Comparison of ENCODE assay signal across 8 cellular contexts in the genomic region with DNA sequence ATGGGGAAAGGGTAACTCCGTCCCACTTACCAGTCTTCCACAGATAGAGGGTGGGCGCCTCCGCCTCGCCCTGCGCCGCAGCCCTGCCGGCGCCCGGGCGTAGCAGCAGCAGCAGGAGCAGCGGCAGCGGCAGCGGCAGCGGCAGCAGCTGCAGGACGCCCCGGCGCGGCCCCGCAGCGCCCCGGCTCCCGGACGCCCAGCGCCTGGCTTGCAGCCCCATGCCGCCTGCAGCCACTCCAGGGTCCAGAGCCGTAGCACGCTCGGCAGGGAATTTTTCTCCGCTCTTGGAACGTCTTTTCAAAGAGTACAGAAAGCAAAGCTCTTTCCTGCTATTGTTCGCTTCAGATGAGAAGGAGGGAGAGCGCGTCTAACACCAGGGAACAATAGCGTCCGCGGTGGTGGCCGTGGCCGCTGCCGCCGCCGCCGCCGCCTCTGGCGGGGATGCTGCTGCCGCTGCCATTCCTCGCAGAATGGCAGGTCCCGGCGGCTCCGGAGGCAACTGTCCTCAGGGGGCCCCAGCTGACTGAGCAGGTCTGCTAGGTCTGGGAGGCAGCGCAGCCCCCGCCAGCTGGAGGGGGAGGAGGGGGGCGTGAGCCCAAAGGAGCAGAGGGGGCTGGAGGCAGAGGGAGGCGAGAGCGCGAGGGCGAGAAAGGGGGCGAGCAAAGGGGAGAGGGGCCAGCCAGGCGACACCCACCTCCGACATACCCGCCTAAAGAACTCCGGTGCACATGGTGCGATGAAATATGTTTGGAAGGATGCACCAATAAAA. TPM values are rescaled to one million over a fixed set of nuclear protein-coding genes. Genes with fewer than 3 reads are reported as not detected.
A peak's percentile ranks its signal among the peaks of the same experiment; 100 is the strongest.
DNase-seq lines count a peak whose midpoint lies in the region; ATAC-seq, FAIRE-seq and TF ChIP-seq lines count a peak whose summit lies in the region.

A gene with protein sequence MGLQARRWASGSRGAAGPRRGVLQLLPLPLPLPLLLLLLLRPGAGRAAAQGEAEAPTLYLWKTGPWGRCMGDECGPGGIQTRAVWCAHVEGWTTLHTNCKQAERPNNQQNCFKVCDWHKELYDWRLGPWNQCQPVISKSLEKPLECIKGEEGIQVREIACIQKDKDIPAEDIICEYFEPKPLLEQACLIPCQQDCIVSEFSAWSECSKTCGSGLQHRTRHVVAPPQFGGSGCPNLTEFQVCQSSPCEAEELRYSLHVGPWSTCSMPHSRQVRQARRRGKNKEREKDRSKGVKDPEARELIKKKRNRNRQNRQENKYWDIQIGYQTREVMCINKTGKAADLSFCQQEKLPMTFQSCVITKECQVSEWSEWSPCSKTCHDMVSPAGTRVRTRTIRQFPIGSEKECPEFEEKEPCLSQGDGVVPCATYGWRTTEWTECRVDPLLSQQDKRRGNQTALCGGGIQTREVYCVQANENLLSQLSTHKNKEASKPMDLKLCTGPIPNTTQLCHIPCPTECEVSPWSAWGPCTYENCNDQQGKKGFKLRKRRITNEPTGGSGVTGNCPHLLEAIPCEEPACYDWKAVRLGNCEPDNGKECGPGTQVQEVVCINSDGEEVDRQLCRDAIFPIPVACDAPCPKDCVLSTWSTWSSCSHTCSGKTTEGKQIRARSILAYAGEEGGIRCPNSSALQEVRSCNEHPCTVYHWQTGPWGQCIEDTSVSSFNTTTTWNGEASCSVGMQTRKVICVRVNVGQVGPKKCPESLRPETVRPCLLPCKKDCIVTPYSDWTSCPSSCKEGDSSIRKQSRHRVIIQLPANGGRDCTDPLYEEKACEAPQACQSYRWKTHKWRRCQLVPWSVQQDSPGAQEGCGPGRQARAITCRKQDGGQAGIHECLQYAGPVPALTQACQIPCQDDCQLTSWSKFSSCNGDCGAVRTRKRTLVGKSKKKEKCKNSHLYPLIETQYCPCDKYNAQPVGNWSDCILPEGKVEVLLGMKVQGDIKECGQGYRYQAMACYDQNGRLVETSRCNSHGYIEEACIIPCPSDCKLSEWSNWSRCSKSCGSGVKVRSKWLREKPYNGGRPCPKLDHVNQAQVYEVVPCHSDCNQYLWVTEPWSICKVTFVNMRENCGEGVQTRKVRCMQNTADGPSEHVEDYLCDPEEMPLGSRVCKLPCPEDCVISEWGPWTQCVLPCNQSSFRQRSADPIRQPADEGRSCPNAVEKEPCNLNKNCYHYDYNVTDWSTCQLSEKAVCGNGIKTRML (N-terminal part only) (minus strand): TSS at position 472 of the 769 bp plus-strand sequence. CDS start 252 bp downstream, at position 220.

- DNase-seq in A673 (ENCODE audit: low spot score) (peak; percentile 66), GM12892 (ENCODE audit: insufficient read length) (peak; percentile 23), HS-5 (ENCODE audit: low read depth) (peak; percentile 54), Peyer's patch (peak in 2 of 3 donors; percentile 47 to 75), left lung (peak; percentile 34 to 88), activated gamma-delta T cell treated with Interleukin-2 at 50 U/mL for 16 hours (no peak)

- ATAC-seq in left lung, result peak; percentile 95

- peak within 1 kb of the TSS; percentile 54 for H3K4me3 ChIP-seq in A673 (ENCODE audit: low read depth, low read length, poor library complexity, severe bottlenecking)
- H3K4me3 ChIP-seq in Peyer's patch, result peak within 1 kb of the TSS; percentile 12 to 66 (median 44)
- peak within 1 kb of the TSS; percentile 37 to 40 for H3K4me3 ChIP-seq in left lung

- no peaks in the 10 kb centered on the region for H3K9me3 Mint-ChIP-seq in dendritic cell treated with granulocyte-macrophage colony-stimulating factor and Interleukin-4, amounts not matched to agents 40 ng/mL and 50 ng/mL, for 4 days
- H3K9me3 Mint-ChIP-seq in stimulated activated naive CD8-positive, alpha-beta T cell treated with anti-CD3 and anti-CD28 coated beads, Interleukin-15, Interleukin-2, amounts not matched to agents 100 ng/mL and 50 ng/mL, for 24 hours, result no peaks in the 10 kb centered on the region

- no peak within 1 kb of the TSS for H3K27ac Mint-ChIP-seq in dendritic cell treated with granulocyte-macrophage colony-stimulating factor and Interleukin-4, amounts not matched to agents 40 ng/mL and 50 ng/mL, for 4 days
- H3K27ac Mint-ChIP-seq in stimulated activated naive CD8-positive, alpha-beta T cell treated with anti-CD3 and anti-CD28 coated beads, Interleukin-15, Interleukin-2, amounts not matched to agents 100 ng/mL and 50 ng/mL, for 24 hours, result no peak within 1 kb of the TSS

- no peak within 1 kb of the TSS for H3K27ac ChIP-seq in A673 (ENCODE audit: low read depth, low read length, poor library complexity, severe bottlenecking)
- peak within 1 kb of the TSS in 3 of 4 donors; percentile 40 to 48 (median 48) for H3K27ac ChIP-seq in Peyer's patch
- peak within 1 kb of the TSS in 1 of 2 donors; percentile 65 for H3K27ac ChIP-seq in left lung

- no peaks in the 10 kb centered on the region for H3K36me3 Mint-ChIP-seq in dendritic cell treated with granulocyte-macrophage colony-stimulating factor and Interleukin-4, amounts not matched to agents 40 ng/mL and 50 ng/mL, for 4 days (ENCODE audit: low read depth)
- H3K36me3 Mint-ChIP-seq in stimulated activated naive CD8-positive, alpha-beta T cell treated with anti-CD3 and anti-CD28 coated beads, Interleukin-15, Interleukin-2, amounts not matched to agents 100 ng/mL and 50 ng/mL, for 24 hours (ENCODE audit: low read depth), result no peaks in the 10 kb centered on the region

- H3K27me3 ChIP-seq in A673 (replicated peaks; ENCODE audit: insufficient read depth, low read depth, low read length, poor library complexity) (no peaks in the 10 kb centered on the region), Peyer's patch (no peaks in the 10 kb centered on the region), left lung (peaks cover 0 to 28% of the 10 kb centered on the region in 2 donors)

- POLR2A ChIA-PET in A673 (lab: Charles Lee; ENCODE audit: low non-redundant PET), result no interaction called here

- no TSS peak for BruUV-seq in A673 (replicated peaks; lab: Mats Ljungman, UMichigan)

- peak; percentile 48 for FAIRE-seq in GM12892 (lab: Jason Lieb, UNC)

- TF ChIP-seq POLR2A in GM12892 (IDR thresholded peaks at IDR 0.05; ENCODE audit: low read depth, low read length), result no peak
- no peak for TF ChIP-seq POLR2A in Peyer's patch (IDR thresholded peaks at IDR 0.05)

- H3K9me3 ChIP-seq in A673 (ENCODE audit: low read depth, low read length, poor library complexity, severe bottlenecking), result no peaks in the 10 kb centered on the region
- H3K9me3 ChIP-seq in Peyer's patch, result no peaks in the 10 kb centered on the region
- no peaks in the 10 kb centered on the region for H3K9me3 ChIP-seq in left lung

- CTCF ChIA-PET in A673 (lab: Charles Lee), result no interaction called here

- H3K4me1 ChIP-seq in A673 (ENCODE audit: insufficient read depth, low read length, poor library complexity, severe bottlenecking) (peaks cover 26% of the 10 kb centered on the region), Peyer's patch (peaks cover 0 to 4% (median 0%) of the 10 kb centered on the region in 4 donors), left lung (peaks cover 0 to 10% of the 10 kb centered on the region in 2 donors)

- peaks cover 15% of the 10 kb centered on the region for H3K4me1 Mint-ChIP-seq in dendritic cell treated with granulocyte-macrophage colony-stimulating factor and Interleukin-4, amounts not matched to agents 40 ng/mL and 50 ng/mL, for 4 days (ENCODE audit: low read depth)
- peaks cover 13% of the 10 kb centered on the region for H3K4me1 Mint-ChIP-seq in stimulated activated naive CD8-positive, alpha-beta T cell treated with anti-CD3 and anti-CD28 coated beads, Interleukin-15, Interleukin-2, amounts not matched to agents 100 ng/mL and 50 ng/mL, for 24 hours (ENCODE audit: low read depth)

- H3K27me3 Mint-ChIP-seq in dendritic cell treated with granulocyte-macrophage colony-stimulating factor and Interleukin-4, amounts not matched to agents 40 ng/mL and 50 ng/mL, for 4 days, result peaks cover 29% of the 10 kb centered on the region
- H3K27me3 Mint-ChIP-seq in stimulated activated naive CD8-positive, alpha-beta T cell treated with anti-CD3 and anti-CD28 coated beads, Interleukin-15, Interleukin-2, amounts not matched to agents 100 ng/mL and 50 ng/mL, for 24 hours, result peaks cover 52% of the 10 kb centered on the region

- TF ChIP-seq CTCF in A673 (conservative IDR thresholded peaks at IDR 0.05; ENCODE audit: low read depth, low read length) (no peak; the same call in 1 of the 2 replicates), Peyer's patch (IDR thresholded peaks at IDR 0.05) (peak in 3 of 6 experiments; percentile 17 to 34 (median 22)), left lung (IDR thresholded peaks at IDR 0.05) (no peak)

- peak within 1 kb of the TSS; percentile 72 for H3K4me3 Mint-ChIP-seq in dendritic cell treated with granulocyte-macrophage colony-stimulating factor and Interleukin-4, amounts not matched to agents 40 ng/mL and 50 ng/mL, for 4 days
- H3K4me3 Mint-ChIP-seq in stimulated activated naive CD8-positive, alpha-beta T cell treated with anti-CD3 and anti-CD28 coated beads, Interleukin-15, Interleukin-2, amounts not matched to agents 100 ng/mL and 50 ng/mL, for 24 hours, result peak within 1 kb of the TSS; percentile 27

- intact Hi-C loops in A673 (cut with micrococcal nuclease; ENCODE audit: unreplicated experiment) (loop anchor here (1.0 to 10.0 kb wide), 3 partner anchors 405 to 793 kb away; no protein-coding TSS in a partner anchor), left lung (cut with DNase I) (no loop called here)
- intact Hi-C loops in dendritic cell treated with granulocyte-macrophage colony-stimulating factor and Interleukin-4, amounts not matched to agents 40 ng/mL and 50 ng/mL, for 4 days (cut with micrococcal nuclease), result loop anchor here (10.0 kb wide), 1 partner anchor 493 kb away; no protein-coding TSS in a partner anchor

- H3K36me3 ChIP-seq in A673 (ENCODE audit: insufficient read depth, low read length, poor library complexity, severe bottlenecking) (no peaks in the 10 kb centered on the region), Peyer's patch (no peaks in the 10 kb centered on the region), left lung (no peaks in the 10 kb centered on the region)

RNA-seq across cellular contexts. Expression of the gene that starts here (rescaled TPM):
- total RNA-seq in A673 (2021) (0.55 and 0.64 TPM in 2 replicates), Peyer's patch (1 to 10 TPM in 3 of 4 donors, under 1 TPM in 1; 0.53 to 4.1 (median 2.1) TPM), left lung (1 to 10 TPM; 3.7 to 4.6 TPM)
- polyA plus RNA-seq in GM12892 (2012; ENCODE audit: missing spikeins), result 0.04 TPM

Comparison
In these comparisons a context has a peak if more than half of its experiments do, and no peak if none do; other contexts are left out.
1. Peak in DNase-seq and H3K4me3 ChIP-seq in A673; RNA of the gene not detected or under 1 TPM.
2. intact Hi-C loops: an anchor here in A673 (1.0 to 10.0 kb wide) and dendritic cell treated with granulocyte-macrophage colony-stimulating factor and Interleukin-4, amounts not matched to agents 40 ng/mL and 50 ng/mL, for 4 days (10.0 kb wide); none called in left lung.